12 cellular contexts compared by ENCODE assay signal in genomic region chr2:43569921-43570320, GRCh38. TPM values are rescaled to one million over a fixed set of nuclear protein-coding genes. Genes with fewer than 3 reads are reported as not detected.
DNase-seq lines count a peak whose midpoint lies in the region; ATAC-seq and TF ChIP-seq lines count a peak whose summit lies in the region.
"Had no signal": no experiment of that assay in that cellular context is flagged by ENCODE, and none has a peak within 500 bp of the region (broad histone marks: within the 10 kb centered on the region; RNA-seq: fewer than 3 reads in every experiment).

No MANE protein-coding gene starts in this region.

- peak; percentile 28 for DNase-seq in stimulated activated CD4-positive, alpha-beta T cell treated with anti-CD3 and anti-CD28 coated beads, Interleukin-4, amount 100 ng/mL, for 24 hours
- no peak for DNase-seq in stimulated activated CD4-positive, alpha-beta T cell treated with anti-CD3 and anti-CD28 coated beads, Interleukin-12 subunit alpha, Interleukin-12 subunit beta, amount 100 ng/mL, for 4 hours
- DNase-seq in suprapubic skin (ENCODE audit: low spot score in 2 of 2) (no peak), aorta (no peak), transverse colon (no peak), EL (no peak)
- DNase-seq: esophagus squamous epithelium, HCEC 1CT, NCI-H446 treated with DMSO at 0.1 percent for 48 hours, SIG-M5 had no signal

- no peak for TF ChIP-seq CTCF in suprapubic skin (IDR thresholded peaks at IDR 0.05)
- TF ChIP-seq CTCF in transverse colon (IDR thresholded peaks at IDR 0.05) = no peak

- TF ChIP-seq POLR2A in suprapubic skin (IDR thresholded peaks at IDR 0.05) (no peak), transverse colon (IDR thresholded peaks at IDR 0.05) (no peak)

- intact Hi-C loops in aorta (cut with DNase I) (loop anchor here (10.0 kb wide), 2 partner anchors 735 to 745 kb away; no protein-coding TSS in a partner anchor), transverse colon (cut with DNase I; ENCODE audit: low total_unique reads) (no loop called here)

- H3K9me3 ChIP-seq in suprapubic skin = no peaks in the 10 kb centered on the region
- no peaks in the 10 kb centered on the region for H3K9me3 ChIP-seq in aorta (ENCODE audit: control insufficient read depth, low read length)
- no peaks in the 10 kb centered on the region for H3K9me3 ChIP-seq in transverse colon
- H3K9me3 ChIP-seq: esophagus squamous epithelium had no signal

- H3K27ac ChIP-seq in suprapubic skin (no peak overlapping the region), aorta (ENCODE audit: low read depth in 1 of 2, low read length in 2 of 2) (no peak overlapping the region), transverse colon (no peak overlapping the region)
- H3K27ac ChIP-seq: esophagus squamous epithelium had no signal

- no peaks in the 10 kb centered on the region for H3K4me1 ChIP-seq in suprapubic skin
- no peaks in the 10 kb centered on the region for H3K4me1 ChIP-seq in aorta (ENCODE audit: control insufficient read depth in 1 of 2, insufficient read depth in 2 of 2, low read length in 2 of 2)
- no peaks in the 10 kb centered on the region for H3K4me1 ChIP-seq in transverse colon
- H3K4me1 ChIP-seq: esophagus squamous epithelium had no signal

- H3K27me3 ChIP-seq in suprapubic skin = no peaks in the 10 kb centered on the region
- no peaks in the 10 kb centered on the region for H3K27me3 ChIP-seq in aorta (ENCODE audit: control insufficient read depth in 1 of 2, insufficient read depth in 2 of 2, low read length in 1 of 2)
- no peaks in the 10 kb centered on the region for H3K27me3 ChIP-seq in transverse colon

- H3K36me3 ChIP-seq in suprapubic skin = peaks cover 61% of the 10 kb centered on the region
- peaks cover 7 to 10% of the 10 kb centered on the region in 2 donors for H3K36me3 ChIP-seq in aorta (ENCODE audit: control insufficient read depth in 1 of 2, insufficient read depth in 2 of 2, low read length in 1 of 2)
- peaks cover 0 to 29% (median 14%) of the 10 kb centered on the region in 4 donors for H3K36me3 ChIP-seq in transverse colon

- in situ Hi-C loops in transverse colon (cut with MboI; ENCODE audit: low pct_ligation_motif_present in 1 of 4, low pct_unique_long_range_greater_than_20kb in 1 of 4, low sequenced_read_pairs in 3 of 4) = loop anchor here in 2 of 4 donors (25.0 kb wide), 1 partner anchor 733 kb away; no protein-coding TSS in a partner anchor

- TF ChIP-seq EP300 in suprapubic skin (IDR thresholded peaks at IDR 0.05) (no peak), transverse colon (IDR thresholded peaks at IDR 0.05; ENCODE audit: low read depth) (no peak)

- ATAC-seq in GM21737 (IDR thresholded peaks at IDR 0.05; ENCODE audit: unreplicated experiment) = peak; percentile 60
- ATAC-seq in HG03521 (IDR thresholded peaks at IDR 0.05; ENCODE audit: unreplicated experiment) = peak; percentile 80
- no peak for ATAC-seq in aorta (ENCODE audit: low FRiP score)

- 90% methylated on average over 3 of the region's 3 CpGs for WGBS in suprapubic skin
- 83 to 89% methylated on average over 3 of the region's 3 CpGs for WGBS in aorta, 2 donors
- WGBS in transverse colon (ENCODE audit: low coverage in 1 of 2), 2 donors = 69 to 80% methylated on average over 3 of the region's 3 CpGs

- no peak overlapping the region for H3K4me3 ChIP-seq in suprapubic skin
- no peak overlapping the region for H3K4me3 ChIP-seq in aorta (ENCODE audit: low read length in 2 of 2)
- no peak overlapping the region for H3K4me3 ChIP-seq in transverse colon
- H3K4me3 ChIP-seq: esophagus squamous epithelium had no signal

RNA-seq across cellular contexts. Expression of gene THADA, which starts 25.9 kb away (rescaled TPM):
- total RNA-seq in suprapubic skin (10 to 100 TPM; 26.2 to 58.3 (median 29.7) TPM), aorta (10 to 100 TPM; 30.5 to 38.5 TPM), transverse colon (10 to 100 TPM; 21.7 to 78.6 (median 28.1) TPM)
- 10 to 100 TPM; 12.4 to 19.4 TPM for polyA plus RNA-seq in aorta
